In the genomic region with DNA sequence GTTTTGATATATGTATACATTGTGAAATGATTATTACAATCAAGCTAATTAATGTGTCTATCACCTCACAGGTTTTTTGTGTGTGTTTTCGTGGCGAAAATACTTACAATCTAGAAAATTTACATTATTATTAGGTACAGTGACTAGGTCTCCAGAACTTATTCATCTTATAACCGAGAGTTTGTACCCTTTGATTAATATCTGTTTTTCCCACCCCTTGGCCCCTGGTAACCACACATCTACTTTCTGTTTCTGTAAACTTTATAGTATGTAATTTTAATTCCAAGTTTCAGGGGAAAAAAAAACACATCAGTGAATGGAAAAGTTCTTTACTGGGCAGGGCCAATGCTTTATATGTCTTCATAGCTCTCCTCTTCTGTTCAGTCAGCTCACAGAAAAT, we compare ENCODE assay signal across 22 cellular contexts.
DNase-seq lines count a peak whose midpoint lies in the region; ATAC-seq, FAIRE-seq and TF ChIP-seq lines count a peak whose summit lies in the region.
"Had no signal": no experiment of that assay in that cellular context is flagged by ENCODE, and none has a peak within 500 bp of the region (broad histone marks: within the 10 kb centered on the region; RNA-seq: fewer than 3 reads in every experiment).

No MANE protein-coding gene starts in this region.

- peaks cover 9% of the 10 kb centered on the region for H3K4me1 Mint-ChIP-seq in activated CD8-positive, alpha-beta T cell treated with anti-CD3 and anti-CD28 coated beads for 36 hours (ENCODE audit: low read depth)
- no peaks in the 10 kb centered on the region for H3K4me1 Mint-ChIP-seq in activated CD8-positive, alpha-beta T cell treated with anti-CD3 and anti-CD28 coated beads, Interleukin-2, amount 10 ng/mL, durations not matched to agents 7 days and 5 days (ENCODE audit: low read depth)
- H3K4me1 Mint-ChIP-seq in stimulated activated naive CD8-positive, alpha-beta T cell treated with anti-CD3 and anti-CD28 coated beads, Interleukin-15, amount 100 ng/mL, for 72 hours: peaks cover 13% of the 10 kb centered on the region
- H3K4me1 Mint-ChIP-seq in stimulated activated naive B cell treated with anti-CD40 and anti-IgM and Interleukin-4, amounts not matched to agents 10 μg/mL and 1 μg/mL and 100 μg/mL, for 72 hours: peaks cover 14 to 18% of the 10 kb centered on the region in 2 donors
- peaks cover 15% of the 10 kb centered on the region for H3K4me1 Mint-ChIP-seq in stimulated activated memory B cell treated with anti-CD40 and anti-IgM and Interleukin-4, amounts not matched to agents 10 μg/mL and 1 μg/mL and 100 μg/mL, for 72 hours
- H3K4me1 Mint-ChIP-seq: B cell had no signal

- peak; percentile 6 for DNase-seq in activated CD8-positive, alpha-beta T cell treated with anti-CD3 and anti-CD28 coated beads for 36 hours
- DNase-seq in activated CD8-positive, alpha-beta T cell treated with anti-CD3 and anti-CD28 coated beads, Interleukin-2, amount 10 ng/mL, durations not matched to agents 7 days and 5 days: no peak
- no peak for DNase-seq in stimulated activated naive CD8-positive, alpha-beta T cell treated with anti-CD3 and anti-CD28 coated beads, Interleukin-15, amount 100 ng/mL, for 72 hours
- DNase-seq in stimulated activated naive CD8-positive, alpha-beta T cell treated with anti-CD3 and anti-CD28 coated beads, Interleukin-15, Interleukin-2, amounts not matched to agents 100 U/mL and 50 U/mL, for 24 hours: no peak
- DNase-seq in stimulated activated naive B cell treated with anti-CD40 and anti-IgM and Interleukin-4, amounts not matched to agents 10 μg/mL and 1 μg/mL and 100 μg/mL, for 72 hours: no peak
- DNase-seq in pancreas: no peak
- DNase-seq: AML-193; Caco-2; Calu3; CD4-positive, alpha-beta T cell; CD8-positive, alpha-beta T cell; DMS79 treated with DMSO at 0.1 percent for 48 hours; GF-D8 had no signal

- H3K4me3 Mint-ChIP-seq in activated CD8-positive, alpha-beta T cell treated with anti-CD3 and anti-CD28 coated beads for 36 hours: no peak overlapping the region
- no peak overlapping the region for H3K4me3 Mint-ChIP-seq in activated CD8-positive, alpha-beta T cell treated with anti-CD3 and anti-CD28 coated beads, Interleukin-2, amount 10 ng/mL, durations not matched to agents 7 days and 5 days
- no peak overlapping the region for H3K4me3 Mint-ChIP-seq in stimulated activated naive CD8-positive, alpha-beta T cell treated with anti-CD3 and anti-CD28 coated beads, Interleukin-15, amount 100 ng/mL, for 72 hours
- no peak overlapping the region for H3K4me3 Mint-ChIP-seq in stimulated activated naive B cell treated with anti-CD40 and anti-IgM and Interleukin-4, amounts not matched to agents 10 μg/mL and 1 μg/mL and 100 μg/mL, for 72 hours
- no peak overlapping the region for H3K4me3 Mint-ChIP-seq in stimulated activated memory B cell treated with anti-CD40 and anti-IgM and Interleukin-4, amounts not matched to agents 10 μg/mL and 1 μg/mL and 100 μg/mL, for 72 hours
- H3K4me3 Mint-ChIP-seq: B cell; CD4-positive, alpha-beta T cell; CD8-positive, alpha-beta T cell had no signal

- peaks cover 6% of the 10 kb centered on the region for H3K27me3 Mint-ChIP-seq in activated CD8-positive, alpha-beta T cell treated with anti-CD3 and anti-CD28 coated beads for 36 hours
- H3K27me3 Mint-ChIP-seq in activated CD8-positive, alpha-beta T cell treated with anti-CD3 and anti-CD28 coated beads, Interleukin-2, amount 10 ng/mL, durations not matched to agents 7 days and 5 days (ENCODE audit: low read depth): peaks cover 16% of the 10 kb centered on the region
- H3K27me3 Mint-ChIP-seq in stimulated activated naive CD8-positive, alpha-beta T cell treated with anti-CD3 and anti-CD28 coated beads, Interleukin-15, amount 100 ng/mL, for 72 hours: peaks cover 36% of the 10 kb centered on the region
- peaks cover 3 to 11% of the 10 kb centered on the region in 2 donors for H3K27me3 Mint-ChIP-seq in stimulated activated naive B cell treated with anti-CD40 and anti-IgM and Interleukin-4, amounts not matched to agents 10 μg/mL and 1 μg/mL and 100 μg/mL, for 72 hours
- H3K27me3 Mint-ChIP-seq in stimulated activated memory B cell treated with anti-CD40 and anti-IgM and Interleukin-4, amounts not matched to agents 10 μg/mL and 1 μg/mL and 100 μg/mL, for 72 hours: no peaks in the 10 kb centered on the region
- H3K27me3 Mint-ChIP-seq: CD4-positive, alpha-beta T cell had no signal

- no peak for ATAC-seq in activated CD8-positive, alpha-beta T cell treated with anti-CD3 and anti-CD28 coated beads for 36 hours
- no peak for ATAC-seq in activated CD8-positive, alpha-beta T cell treated with anti-CD3 and anti-CD28 coated beads, Interleukin-2, amount 10 ng/mL, durations not matched to agents 7 days and 5 days
- ATAC-seq in stimulated activated naive CD8-positive, alpha-beta T cell treated with anti-CD3 and anti-CD28 coated beads, Interleukin-15, amount 100 ng/mL, for 72 hours: peak; percentile 58
- no peak for ATAC-seq in stimulated activated naive CD8-positive, alpha-beta T cell treated with anti-CD3 and anti-CD28 coated beads, Interleukin-15, Interleukin-2, amounts not matched to agents 100 U/mL and 50 U/mL, for 24 hours
- ATAC-seq in HG02884 (IDR thresholded peaks at IDR 0.05; ENCODE audit: unreplicated experiment) (peak; percentile 41), pancreas (no peak)
- peak; percentile 19 to 20 for ATAC-seq in stimulated activated naive B cell treated with anti-CD40 and anti-IgM and Interleukin-4, amounts not matched to agents 10 μg/mL and 1 μg/mL and 100 μg/mL, for 72 hours (replicated peaks)
- no peak for ATAC-seq in stimulated activated memory B cell treated with anti-CD40 and anti-IgM and Interleukin-4, amounts not matched to agents 10 μg/mL and 1 μg/mL and 100 μg/mL, for 72 hours
- ATAC-seq: A549; CD8-positive, alpha-beta T cell had no signal

- H3K4me1 ChIP-seq in pancreas: no peaks in the 10 kb centered on the region
- H3K4me1 ChIP-seq: A549, Caco-2 had no signal

- intact Hi-C loops in activated CD8-positive, alpha-beta T cell treated with anti-CD3 and anti-CD28 coated beads for 36 hours (cut with micrococcal nuclease): no loop called here
- intact Hi-C loops in pancreas (cut with DNase I): no loop called here

- FAIRE-seq in pancreas (lab: Jason Lieb, UNC): no peak
- FAIRE-seq: A549, D721Med, G401.6 had no signal

- no peak for TF ChIP-seq CTCF in activated CD8-positive, alpha-beta T cell treated with anti-CD3 and anti-CD28 coated beads for 36 hours (IDR thresholded peaks at IDR 0.05)
- no peak for TF ChIP-seq CTCF in pancreas (IDR thresholded peaks at IDR 0.05)

- POLR2A ChIA-PET in activated CD8-positive, alpha-beta T cell treated with anti-CD3 and anti-CD28 coated beads for 36 hours (lab: Charles Lee): interaction anchor here (0.7 kb wide), 1 partner anchor 464 kb away, joined by 3 read pairs; no protein-coding TSS in a partner anchor
- POLR2A ChIA-PET in activated CD8-positive, alpha-beta T cell treated with anti-CD3 and anti-CD28 coated beads, Interleukin-2, amount 10 ng/mL, durations not matched to agents 7 days and 5 days (lab: Charles Lee): no interaction called here

- CTCF ChIA-PET in activated CD8-positive, alpha-beta T cell treated with anti-CD3 and anti-CD28 coated beads for 36 hours (lab: Charles Lee): no interaction called here
- CTCF ChIA-PET in activated CD8-positive, alpha-beta T cell treated with anti-CD3 and anti-CD28 coated beads, Interleukin-2, amount 10 ng/mL, durations not matched to agents 7 days and 5 days (lab: Charles Lee): no interaction called here

- H3K4me3 ChIP-seq in pancreas: no peak overlapping the region
- H3K4me3 ChIP-seq: A549; BLaER1 treated with 17β-estradiol and CSF1 and Interleukin-3, amounts not matched to agents 10 nM and 100 nM had no signal

- H3K9me3 Mint-ChIP-seq in activated CD8-positive, alpha-beta T cell treated with anti-CD3 and anti-CD28 coated beads for 36 hours: no peaks in the 10 kb centered on the region
- no peaks in the 10 kb centered on the region for H3K9me3 Mint-ChIP-seq in activated CD8-positive, alpha-beta T cell treated with anti-CD3 and anti-CD28 coated beads, Interleukin-2, amount 10 ng/mL, durations not matched to agents 7 days and 5 days (ENCODE audit: insufficient read depth)
- peaks cover 0 to 5% of the 10 kb centered on the region in 2 donors for H3K9me3 Mint-ChIP-seq in stimulated activated naive CD8-positive, alpha-beta T cell treated with anti-CD3 and anti-CD28 coated beads, Interleukin-15, amount 100 ng/mL, for 72 hours
- H3K9me3 Mint-ChIP-seq in stimulated activated naive B cell treated with anti-CD40 and anti-IgM and Interleukin-4, amounts not matched to agents 10 μg/mL and 1 μg/mL and 100 μg/mL, for 72 hours: no peaks in the 10 kb centered on the region
- no peaks in the 10 kb centered on the region for H3K9me3 Mint-ChIP-seq in stimulated activated memory B cell treated with anti-CD40 and anti-IgM and Interleukin-4, amounts not matched to agents 10 μg/mL and 1 μg/mL and 100 μg/mL, for 72 hours
- H3K9me3 Mint-ChIP-seq: CD4-positive, alpha-beta T cell; CD8-positive, alpha-beta T cell had no signal

- no peak overlapping the region for H3K27ac Mint-ChIP-seq in activated CD8-positive, alpha-beta T cell treated with anti-CD3 and anti-CD28 coated beads for 36 hours
- H3K27ac Mint-ChIP-seq in activated CD8-positive, alpha-beta T cell treated with anti-CD3 and anti-CD28 coated beads, Interleukin-2, amount 10 ng/mL, durations not matched to agents 7 days and 5 days: no peak overlapping the region
- H3K27ac Mint-ChIP-seq in stimulated activated naive CD8-positive, alpha-beta T cell treated with anti-CD3 and anti-CD28 coated beads, Interleukin-15, amount 100 ng/mL, for 72 hours: no peak overlapping the region
- H3K27ac Mint-ChIP-seq in stimulated activated naive B cell treated with anti-CD40 and anti-IgM and Interleukin-4, amounts not matched to agents 10 μg/mL and 1 μg/mL and 100 μg/mL, for 72 hours: no peak overlapping the region
- H3K27ac Mint-ChIP-seq in stimulated activated memory B cell treated with anti-CD40 and anti-IgM and Interleukin-4, amounts not matched to agents 10 μg/mL and 1 μg/mL and 100 μg/mL, for 72 hours: no peak overlapping the region
- H3K27ac Mint-ChIP-seq: B cell; CD4-positive, alpha-beta T cell; CD8-positive, alpha-beta T cell had no signal

- no peaks in the 10 kb centered on the region for H3K9me3 ChIP-seq in pancreas
- H3K9me3 ChIP-seq: A549; BLaER1 treated with 17β-estradiol and CSF1 and Interleukin-3, amounts not matched to agents 10 nM and 100 nM; Caco-2 had no signal

- H3K36me3 Mint-ChIP-seq in activated CD8-positive, alpha-beta T cell treated with anti-CD3 and anti-CD28 coated beads for 36 hours (ENCODE audit: low read depth): no peaks in the 10 kb centered on the region
- H3K36me3 Mint-ChIP-seq in activated CD8-positive, alpha-beta T cell treated with anti-CD3 and anti-CD28 coated beads, Interleukin-2, amount 10 ng/mL, durations not matched to agents 7 days and 5 days (ENCODE audit: low read depth): peaks cover 2% of the 10 kb centered on the region
- peaks cover 0 to 11% of the 10 kb centered on the region in 2 donors for H3K36me3 Mint-ChIP-seq in stimulated activated naive B cell treated with anti-CD40 and anti-IgM and Interleukin-4, amounts not matched to agents 10 μg/mL and 1 μg/mL and 100 μg/mL, for 72 hours
- H3K36me3 Mint-ChIP-seq in stimulated activated memory B cell treated with anti-CD40 and anti-IgM and Interleukin-4, amounts not matched to agents 10 μg/mL and 1 μg/mL and 100 μg/mL, for 72 hours: no peaks in the 10 kb centered on the region

- 82 to 83% methylated on average over 3 of the region's 3 CpGs for WGBS in pancreas, 2 donors

- H3K27me3 ChIP-seq in pancreas: no peaks in the 10 kb centered on the region
- H3K27me3 ChIP-seq: BLaER1 treated with 17β-estradiol and CSF1 and Interleukin-3, amounts not matched to agents 10 nM and 100 nM had no signal

- H3K36me3 ChIP-seq in pancreas: no peaks in the 10 kb centered on the region

- no peak overlapping the region for H3K27ac ChIP-seq in pancreas
- H3K27ac ChIP-seq: 22Rv1; A549; BLaER1 treated with 17β-estradiol and CSF1 and Interleukin-3, amounts not matched to agents 10 nM and 100 nM; C4-2B had no signal

Comparison
In these comparisons a context has a peak if more than half of its experiments do, and no peak if none do; other contexts are left out.
1. ATAC-seq: peak in stimulated activated naive CD8-positive, alpha-beta T cell treated with anti-CD3 and anti-CD28 coated beads, Interleukin-15, amount 100 ng/mL, for 72 hours (single experiment), HG02884 (single experiment) and stimulated activated naive B cell treated with anti-CD40 and anti-IgM and Interleukin-4, amounts not matched to agents 10 μg/mL and 1 μg/mL and 100 μg/mL, for 72 hours (2 of 2); none in activated CD8-positive, alpha-beta T cell treated with anti-CD3 and anti-CD28 coated beads for 36 hours (single experiment), activated CD8-positive, alpha-beta T cell treated with anti-CD3 and anti-CD28 coated beads, Interleukin-2, amount 10 ng/mL, durations not matched to agents 7 days and 5 days (single experiment), stimulated activated naive CD8-positive, alpha-beta T cell treated with anti-CD3 and anti-CD28 coated beads, Interleukin-15, Interleukin-2, amounts not matched to agents 100 U/mL and 50 U/mL, for 24 hours (single experiment), pancreas (0 of 4) and stimulated activated memory B cell treated with anti-CD40 and anti-IgM and Interleukin-4, amounts not matched to agents 10 μg/mL and 1 μg/mL and 100 μg/mL, for 72 hours (single experiment).